7 cellular contexts compared by ENCODE assay signal in the genomic region with DNA sequence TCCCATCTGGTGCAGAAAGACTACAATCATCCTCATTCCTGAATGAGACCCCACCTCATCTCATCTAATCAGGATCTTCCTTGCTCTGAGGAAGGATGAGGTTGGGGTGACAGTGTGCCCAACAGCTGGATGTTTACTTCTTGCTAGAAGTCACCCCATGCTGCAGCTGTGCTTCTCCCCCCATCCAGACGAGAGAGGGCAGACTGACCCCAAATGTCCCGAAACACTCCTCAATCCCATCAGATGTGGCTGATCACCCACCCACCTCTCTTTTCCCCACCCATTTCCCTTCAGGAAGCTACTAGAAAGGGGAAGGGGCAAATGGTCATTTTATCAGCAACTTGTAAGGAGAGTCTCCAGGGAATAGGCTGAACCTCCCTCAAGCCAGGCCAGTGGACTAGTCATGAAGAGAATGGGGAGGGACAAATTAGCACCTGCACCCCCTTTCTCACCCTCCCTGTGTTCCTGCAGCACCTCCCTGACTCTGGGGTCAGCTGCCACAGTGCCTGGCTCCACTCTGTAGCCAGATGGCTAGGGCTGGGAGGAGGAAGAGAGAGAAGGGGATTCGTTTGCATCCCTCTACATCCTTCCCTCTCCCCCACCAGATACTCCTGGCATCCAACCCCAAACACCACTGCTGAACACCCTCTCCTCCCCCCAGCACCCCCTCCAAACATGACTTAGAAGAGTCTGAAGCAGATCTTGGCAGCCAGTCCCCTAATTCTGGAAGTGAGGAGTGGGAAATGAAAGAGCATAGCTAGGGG. TPM values are rescaled to one million over a fixed set of nuclear protein-coding genes. Genes with fewer than 3 reads are reported as not detected.
DNase-seq lines count a peak whose midpoint lies in the region; ATAC-seq and TF ChIP-seq lines count a peak whose summit lies in the region.

No MANE protein-coding gene starts in this region.

- BruUV-seq in HCT116 (replicated peaks; lab: Mats Ljungman, UMichigan): no TSS peak

- peaks cover 58% of the 10 kb centered on the region for H3K79me2 ChIP-seq in HCT116 (ENCODE audit: insufficient read depth, low read length)
- H3K79me2 ChIP-seq in smooth muscle cell (ENCODE audit: low read depth): peaks cover 74% of the 10 kb centered on the region

- H2AFZ ChIP-seq in HCT116 (ENCODE audit: low read depth, low read length, poor library complexity, severe bottlenecking) (no peak overlapping the region), smooth muscle cell (ENCODE audit: low read depth) (no peak overlapping the region)

- 62% methylated on average over 3 of the region's 3 CpGs for WGBS in smooth muscle cell (ENCODE audit: low lambda C conversion rate)

- H3K4me1 Mint-ChIP-seq in activated B cell treated with CpG ODN at 0.5 μM for 24 hours: peaks cover 85% of the 10 kb centered on the region

- peak overlapping the region; percentile 42 to 93; a peak in 3 of 4 replicates for H3K4me3 ChIP-seq in HCT116 (replicated peaks in 1 of 2; ENCODE audit: low read depth in 1 of 2, low read length in 2 of 2)
- H3K4me3 ChIP-seq in smooth muscle cell: peak overlapping the region; percentile 20
- no peak overlapping the region for H3K4me3 ChIP-seq in SJCRH30

- peak overlapping the region; percentile 85 for H3K27ac Mint-ChIP-seq in activated B cell treated with CpG ODN at 0.5 μM for 24 hours

- peak overlapping the region; percentile 98 for H3K4me2 ChIP-seq in HCT116 (ENCODE audit: low read length)
- H3K4me2 ChIP-seq in smooth muscle cell: peak overlapping the region; percentile 98

- H3K27me3 Mint-ChIP-seq in activated B cell treated with CpG ODN at 0.5 μM for 24 hours: no peaks in the 10 kb centered on the region

- no peak for TF ChIP-seq POLR2A in HCT116 (IDR thresholded peaks at IDR 0.05; ENCODE audit: borderline replicate concordance, extremely low read depth, insufficient read depth, insufficient read length)

- H3K9ac ChIP-seq in HCT116 (ENCODE audit: low read length) (peak overlapping the region; percentile 79), smooth muscle cell (ENCODE audit: low read depth) (no peak overlapping the region)

- intact Hi-C loops in HCT116 (cut with micrococcal nuclease) (no loop called here), activated B cell treated with CpG ODN at 0.5 μM for 24 hours (cut with micrococcal nuclease) (loop anchor here (1.0 to 10.0 kb wide), 5 partner anchors 13 to 612 kb away; a partner anchor contains a TSS)

- no peaks in the 10 kb centered on the region for H3K9me2 ChIP-seq in HCT116 (ENCODE audit: insufficient read depth)

- no peak for TF ChIP-seq RAD21 in HCT116 (IDR thresholded peaks at IDR 0.05; ENCODE audit: low read depth)

- no peaks in the 10 kb centered on the region for H4K20me1 ChIP-seq in HCT116 (ENCODE audit: insufficient read depth)
- H4K20me1 ChIP-seq in smooth muscle cell (ENCODE audit: low read depth): peaks cover 62% of the 10 kb centered on the region

- ATAC-seq in HCT116 (no peak), activated B cell treated with CpG ODN at 0.5 μM for 24 hours (ENCODE audit: low read depth) (no peak)

- peaks cover 2 to 4% of the 10 kb centered on the region in 2 experiments for H3K36me3 ChIP-seq in HCT116 (ENCODE audit: control insufficient read depth in 1 of 2, insufficient read depth in 2 of 2, low read length in 2 of 2)
- no peaks in the 10 kb centered on the region for H3K36me3 ChIP-seq in smooth muscle cell (ENCODE audit: low read depth)
- H3K36me3 ChIP-seq in SJCRH30: peaks cover 4% of the 10 kb centered on the region

- H3K4me1 ChIP-seq in HCT116 (ENCODE audit: control insufficient read depth in 1 of 2, insufficient read depth in 2 of 2, low read length in 2 of 2): peaks cover 40 to 75% of the 10 kb centered on the region in 2 experiments
- peaks cover 53% of the 10 kb centered on the region for H3K4me1 ChIP-seq in smooth muscle cell (ENCODE audit: low read depth)
- H3K4me1 ChIP-seq in SJCRH30: peaks cover 7% of the 10 kb centered on the region; the same call in 1 of the 2 replicates

- peaks cover 27% of the 10 kb centered on the region for H3K36me3 Mint-ChIP-seq in activated B cell treated with CpG ODN at 0.5 μM for 24 hours (ENCODE audit: low read depth)

- POLR2A ChIA-PET in HCT116 (lab: Charles Lee): no interaction called here
- POLR2A ChIA-PET in activated B cell treated with CpG ODN at 0.5 μM for 24 hours (lab: Charles Lee): interaction anchor here (0.5 to 6.1 kb wide), 4 partner anchors 13 to 626 kb away, joined by 5 to 93 read pairs (median 74); a partner anchor contains a TSS

- H3K27ac ChIP-seq in HCT116 (ENCODE audit: low read depth, low read length) (peak overlapping the region; percentile 35; the same call in 1 of the 2 replicates), smooth muscle cell (ENCODE audit: low read depth) (peak overlapping the region; percentile 54), SJCRH30 (no peak overlapping the region)

- H3F3A ChIP-seq in smooth muscle cell (ENCODE audit: low read depth): peaks cover 20% of the 10 kb centered on the region

- TF ChIP-seq CTCF in HCT116 (IDR thresholded peaks at IDR 0.05 in 2 of 3, conservative IDR thresholded peaks at IDR 0.05 in 1 of 3; ENCODE audit: borderline replicate concordance in 1 of 3, insufficient read depth in 1 of 3, low read depth in 2 of 3, low read length in 2 of 3) (no peak), activated B cell treated with CpG ODN at 0.5 μM for 24 hours (IDR thresholded peaks at IDR 0.05) (no peak), smooth muscle cell (IDR thresholded peaks at IDR 0.05; ENCODE audit: borderline replicate concordance, insufficient read depth, poor library complexity, severe bottlenecking) (no peak)

- no peaks in the 10 kb centered on the region for H3K27me3 ChIP-seq in HCT116 (ENCODE audit: insufficient read depth, low read length)
- no peaks in the 10 kb centered on the region for H3K27me3 ChIP-seq in smooth muscle cell (ENCODE audit: low read depth)
- no peaks in the 10 kb centered on the region for H3K27me3 ChIP-seq in SJCRH30

- peak overlapping the region; percentile 96 for H3K4me3 Mint-ChIP-seq in activated B cell treated with CpG ODN at 0.5 μM for 24 hours

- DNase-seq in HCT116 (ENCODE audit: low read depth, low spot score) (no peak), activated B cell treated with CpG ODN at 0.5 μM for 24 hours (no peak), hepatic stellate cell (ENCODE audit: low spot score) (peak; percentile 15), smooth muscle cell (lab: John Stamatoyannopoulos, UW; ENCODE audit: unreplicated experiment) (no peak), SKM-1 treated with dmso at 0.1 percent for 144 hours (lab: John Stamatoyannopoulos, UW; ENCODE audit: unreplicated experiment) (no peak), NCI-H1694 treated with DMSO at 0.1 percent for 48 hours (lab: John Stamatoyannopoulos, UW) (no peak), SJCRH30 (no peak)

- RAD21 ChIA-PET in HCT116 (lab: Charles Lee; ENCODE audit: low non-redundant PET in 1 of 2, low total read pairs in 2 of 2, uncharacterized antibody in 2 of 2, unreplicated experiment in 2 of 2): no interaction called here

- no peaks in the 10 kb centered on the region for H3K9me3 ChIP-seq in HCT116 (ENCODE audit: control insufficient read depth in 1 of 2, insufficient read depth in 1 of 2, low read depth in 1 of 2, low read length in 2 of 2)
- H3K9me3 ChIP-seq in smooth muscle cell (replicated peaks; ENCODE audit: low read depth): no peaks in the 10 kb centered on the region
- H3K9me3 ChIP-seq in SJCRH30 (replicated peaks): no peaks in the 10 kb centered on the region

- no peaks in the 10 kb centered on the region for H3K9me3 Mint-ChIP-seq in activated B cell treated with CpG ODN at 0.5 μM for 24 hours

- CTCF ChIA-PET in HCT116 (lab: Charles Lee): interaction anchor here (1.1 kb wide), 1 partner anchor 39 kb away, joined by 3 read pairs; no protein-coding TSS in a partner anchor
- CTCF ChIA-PET in activated B cell treated with CpG ODN at 0.5 μM for 24 hours (lab: Charles Lee): no interaction called here

TF ChIP-seq in HCT116, 20 proteins besides CTCF, POLR2A, EP300 and RAD21 (continues in another document):
- no peak for TF ChIP-seq EZH2phosphoT487 (IDR thresholded peaks at IDR 0.05; ENCODE audit: borderline replicate concordance)
- TF ChIP-seq, protein P1, sequence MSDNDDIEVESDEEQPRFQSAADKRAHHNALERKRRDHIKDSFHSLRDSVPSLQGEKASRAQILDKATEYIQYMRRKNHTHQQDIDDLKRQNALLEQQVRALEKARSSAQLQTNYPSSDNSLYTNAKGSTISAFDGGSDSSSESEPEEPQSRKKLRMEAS (IDR thresholded peaks at IDR 0.05): no peak
- no peak for TF ChIP-seq ZFX (IDR thresholded peaks at IDR 0.05)
- TF ChIP-seq POLR2AphosphoS5 (IDR thresholded peaks at IDR 0.05; ENCODE audit: low read depth, low read length): no peak
- no peak for TF ChIP-seq SIN3A (IDR thresholded peaks at IDR 0.05; ENCODE audit: low read depth)
- TF ChIP-seq TCF7L2 (IDR thresholded peaks at IDR 0.05; ENCODE audit: borderline replicate concordance, extremely low read depth, insufficient read depth, insufficient read length): no peak

RNA-seq across cellular contexts. Expression of a gene that starts 2.8 kb away (rescaled TPM):
- 106 TPM for total RNA-seq in HCT116 (2021; ENCODE audit: unreplicated experiment)
- 56.1 and 56.8 TPM in 2 replicates for polyA plus RNA-seq in HCT116 (2012)
- 153 and 192 TPM in 2 replicates for total RNA-seq in activated B cell treated with CpG ODN at 0.5 μM for 24 hours
- total RNA-seq in smooth muscle cell: 33.4 and 34.1 TPM in 2 replicates
- polyA plus RNA-seq in smooth muscle cell: 26.2 and 38.3 TPM in 2 replicates
- 34.2 and 42.9 TPM in 2 replicates for total RNA-seq in SJCRH30 (2014; rRNA removed; shearing (Covaris generic))

RNA-seq across cellular contexts. Expression of a gene that starts 12.9 kb away (rescaled TPM):
- 1,051 TPM for total RNA-seq in HCT116 (2021; ENCODE audit: unreplicated experiment)
- polyA plus RNA-seq in HCT116 (2012): 997 and 1,023 TPM in 2 replicates
- total RNA-seq in activated B cell treated with CpG ODN at 0.5 μM for 24 hours: 499 and 503 TPM in 2 replicates
- 489 and 498 TPM in 2 replicates for total RNA-seq in smooth muscle cell
- polyA plus RNA-seq in smooth muscle cell: 953 and 954 TPM in 2 replicates
- 698 and 730 TPM in 2 replicates for total RNA-seq in SJCRH30 (2014; rRNA removed; shearing (Covaris generic))

RNA-seq across cellular contexts. Expression of a gene that starts 55.2 kb away (rescaled TPM):
- total RNA-seq in HCT116 (2021; ENCODE audit: unreplicated experiment) (404 TPM), activated B cell treated with CpG ODN at 0.5 μM for 24 hours (183 and 185 TPM in 2 replicates), smooth muscle cell (128 TPM in 2 replicates)
- polyA plus RNA-seq in HCT116 (2012): 129 and 177 TPM in 2 replicates
- polyA plus RNA-seq in smooth muscle cell: 160 and 165 TPM in 2 replicates
- 238 and 251 TPM in 2 replicates for total RNA-seq in SJCRH30 (2014; rRNA removed; shearing (Covaris generic))
